ENCODE assay signal across 20 cellular contexts in genomic region chr11:115613004-115613403, GRCh38.
A peak's percentile ranks its signal among the peaks of the same experiment; 100 is the strongest.
DNase-seq lines count a peak whose midpoint lies in the region; ATAC-seq, FAIRE-seq and TF ChIP-seq lines count a peak whose summit lies in the region.
"Had no signal": no experiment of that assay in that cellular context is flagged by ENCODE, and none has a peak within 500 bp of the region (broad histone marks: within the 10 kb centered on the region; RNA-seq: fewer than 3 reads in every experiment).

No MANE protein-coding gene starts in this region.

- H3K27ac ChIP-seq in cardiac muscle cell, result peak overlapping the region; percentile 17
- H3K27ac ChIP-seq in left ventricle myocardium inferior (replicated peaks), result no peak overlapping the region
- H3K27ac ChIP-seq in astrocyte (ENCODE audit: low read depth, low read length), result no peak overlapping the region
- no peak overlapping the region for H3K27ac ChIP-seq in Karpas-422 (ENCODE audit: low read length)
- H3K27ac ChIP-seq: 22Rv1, A549, C4-2B had no signal

- no peak for DNase-seq in cardiac muscle cell (ENCODE audit: low read depth in 1 of 2, low spot score in 1 of 2)
- DNase-seq in left ventricle myocardium inferior, result no peak
- DNase-seq in astrocyte (ENCODE audit: low read depth), result no peak
- DNase-seq in nephron progenitor cell, result no peak
- no peak for DNase-seq in NCI-H446 (lab: John Stamatoyannopoulos, UW)
- no peak for DNase-seq in Karpas-422
- DNase-seq: AML-193; Caco-2; CD4-positive, alpha-beta T cell; GDM1; GOT3 had no signal

- no peaks in the 10 kb centered on the region for H3K9me3 ChIP-seq in cardiac muscle cell (ENCODE audit: low read depth)
- H3K9me3 ChIP-seq in left ventricle myocardium inferior (replicated peaks), result no peaks in the 10 kb centered on the region
- no peaks in the 10 kb centered on the region for H3K9me3 ChIP-seq in astrocyte (ENCODE audit: insufficient read depth, low read depth, low read length)
- H3K9me3 ChIP-seq in Karpas-422 (ENCODE audit: low read length), result no peaks in the 10 kb centered on the region
- H3K9me3 ChIP-seq: A549, Caco-2 had no signal

- no peaks in the 10 kb centered on the region for H3K9me2 ChIP-seq in Karpas-422 (replicated peaks; ENCODE audit: insufficient read depth, low read length)

- H3K4me1 ChIP-seq in cardiac muscle cell (ENCODE audit: low read depth), result peaks cover 35% of the 10 kb centered on the region
- H3K4me1 ChIP-seq in left ventricle myocardium inferior, result peaks cover 22% of the 10 kb centered on the region
- H3K4me1 ChIP-seq in astrocyte (ENCODE audit: insufficient read depth, low read length), result peaks cover 32% of the 10 kb centered on the region
- no peaks in the 10 kb centered on the region for H3K4me1 ChIP-seq in Karpas-422 (ENCODE audit: low read length)
- H3K4me1 ChIP-seq: Caco-2 had no signal

- H3K36me3 ChIP-seq in cardiac muscle cell, result no peaks in the 10 kb centered on the region
- H3K36me3 ChIP-seq in left ventricle myocardium inferior, result no peaks in the 10 kb centered on the region
- H3K36me3 ChIP-seq in astrocyte (ENCODE audit: insufficient read depth, low read length), result no peaks in the 10 kb centered on the region
- H3K36me3 ChIP-seq in Karpas-422 (ENCODE audit: insufficient read depth, low read length), result no peaks in the 10 kb centered on the region

- H3K79me2 ChIP-seq in astrocyte (ENCODE audit: insufficient read depth, low read length) (no peaks in the 10 kb centered on the region), Karpas-422 (ENCODE audit: low read length) (no peaks in the 10 kb centered on the region)

- H3K27ac Mint-ChIP-seq in astrocyte (ENCODE audit: unreplicated experiment), result no peak overlapping the region
- H3K27ac Mint-ChIP-seq in nephron progenitor cell, result peak overlapping the region; percentile 50
- H3K27ac Mint-ChIP-seq: CD4-positive, alpha-beta T cell; IgD-negative memory B cell had no signal

- H3K4me2 ChIP-seq in astrocyte (ENCODE audit: low read length) (peak overlapping the region; percentile 10), Karpas-422 (ENCODE audit: low read depth, low read length, poor library complexity, severe bottlenecking) (no peak overlapping the region)
- H3K4me2 ChIP-seq: A549 had no signal

- H3K4me3 Mint-ChIP-seq in astrocyte (ENCODE audit: unreplicated experiment), result no peak overlapping the region
- H3K4me3 Mint-ChIP-seq in nephron progenitor cell, result no peak overlapping the region
- H3K4me3 Mint-ChIP-seq: CD4-positive, alpha-beta T cell; IgD-negative memory B cell had no signal

- H3K27me3 Mint-ChIP-seq in astrocyte (ENCODE audit: low read depth, unreplicated experiment) (no peaks in the 10 kb centered on the region), nephron progenitor cell (ENCODE audit: low read depth, poor library complexity) (peaks cover 2% of the 10 kb centered on the region)
- H3K27me3 Mint-ChIP-seq: CD4-positive, alpha-beta T cell had no signal

- H3K4me3 ChIP-seq in cardiac muscle cell, result no peak overlapping the region
- H3K4me3 ChIP-seq in left ventricle myocardium inferior, result no peak overlapping the region
- H3K4me3 ChIP-seq in astrocyte (ENCODE audit: insufficient read depth, low read depth, low read length), result no peak overlapping the region
- H3K4me3 ChIP-seq in Karpas-422 (ENCODE audit: low read length), result no peak overlapping the region
- H3K4me3 ChIP-seq: A549 had no signal

- H4K20me1 ChIP-seq in astrocyte (ENCODE audit: insufficient read depth, low read length) (no peaks in the 10 kb centered on the region), Karpas-422 (ENCODE audit: insufficient read depth, low read depth, low read length) (no peaks in the 10 kb centered on the region)

- H3K4me1 Mint-ChIP-seq in astrocyte (ENCODE audit: low read depth, unreplicated experiment) (peaks cover 55% of the 10 kb centered on the region), nephron progenitor cell (peaks cover 84% of the 10 kb centered on the region)
- H3K4me1 Mint-ChIP-seq: IgD-negative memory B cell had no signal

- intact Hi-C loops in left ventricle myocardium inferior (cut with micrococcal nuclease), result no loop called here

- H3K36me3 Mint-ChIP-seq in astrocyte (ENCODE audit: low read depth, unreplicated experiment) (no peaks in the 10 kb centered on the region), nephron progenitor cell (ENCODE audit: low read depth) (no peaks in the 10 kb centered on the region)
- H3K36me3 Mint-ChIP-seq: IgD-negative memory B cell had no signal

- no peak overlapping the region for H2AFZ ChIP-seq in astrocyte (ENCODE audit: low read depth, low read length)
- H2AFZ ChIP-seq in Karpas-422 (ENCODE audit: low read length), result no peak overlapping the region

- H3K9me3 Mint-ChIP-seq in astrocyte (ENCODE audit: unreplicated experiment) (no peaks in the 10 kb centered on the region), nephron progenitor cell (no peaks in the 10 kb centered on the region)
- H3K9me3 Mint-ChIP-seq: H9 had no signal

- FAIRE-seq in astrocyte (lab: Jason Lieb, UNC), result no peak
- FAIRE-seq: A549, D721Med, GM12892, GM18507 had no signal

- H3K27me3 ChIP-seq in cardiac muscle cell (no peaks in the 10 kb centered on the region), left ventricle myocardium inferior (ENCODE audit: low read depth) (peaks cover 12% of the 10 kb centered on the region), astrocyte (ENCODE audit: insufficient read depth, low read length) (peaks cover 7% of the 10 kb centered on the region), Karpas-422 (ENCODE audit: low read length) (no peaks in the 10 kb centered on the region)

- no peak for ATAC-seq in GM21381 (IDR thresholded peaks at IDR 0.05; ENCODE audit: unreplicated experiment)

- TF ChIP-seq CTCF in cardiac muscle cell (IDR thresholded peaks at IDR 0.05; ENCODE audit: low read depth, low read length), result no peak
- TF ChIP-seq CTCF in left ventricle myocardium inferior (IDR thresholded peaks at IDR 0.05; ENCODE audit: borderline replicate concordance), result no peak
- no peak for TF ChIP-seq CTCF in astrocyte (IDR thresholded peaks at IDR 0.05; ENCODE audit: insufficient read depth, low read depth, low read length)
- TF ChIP-seq CTCF in nephron progenitor cell (IDR thresholded peaks at IDR 0.05), result no peak

- H3K9ac ChIP-seq in astrocyte (ENCODE audit: low read length) (no peak overlapping the region), Karpas-422 (ENCODE audit: low read length) (no peak overlapping the region)
